In genomic region chr20:18225652-18226051, GRCh38 we compare ENCODE assay signal across 13 cellular contexts.
DNase-seq lines count a peak whose midpoint lies in the region; ATAC-seq and TF ChIP-seq lines count a peak whose summit lies in the region.
"Had no signal": no experiment of that assay in that cellular context is flagged by ENCODE, and none has a peak within 500 bp of the region (broad histone marks: within the 10 kb centered on the region; RNA-seq: fewer than 3 reads in every experiment).

No MANE protein-coding gene starts in this region.

- H4K8ac ChIP-seq in neuronal stem cell (ENCODE audit: low read depth, low read length) = no peak overlapping the region

- H2BK12ac ChIP-seq in neuronal stem cell (ENCODE audit: low read length) = no peak overlapping the region

- H3K27ac ChIP-seq in C4-2B = peak overlapping the region; percentile 2; the same call in 1 of the 2 replicates
- H3K27ac ChIP-seq in adrenal gland = peak overlapping the region in 4 of 5 donors; percentile 22 to 78 (median 59)
- H3K27ac ChIP-seq in esophagus squamous epithelium = peak overlapping the region in 3 of 4 donors; percentile 43 to 64 (median 48)
- peak overlapping the region; percentile 70 for H3K27ac ChIP-seq in neuronal stem cell (replicated peaks; ENCODE audit: low read length)
- H3K27ac ChIP-seq: left lung had no signal

- H3K4me3 Mint-ChIP-seq in activated CD4-positive, alpha-beta T cell treated with anti-CD3 and anti-CD28 coated beads, Interleukin-2, amount 10 ng/mL, durations not matched to agents 24 days and 14 days = no peak overlapping the region

- no peaks in the 10 kb centered on the region for H3K36me3 Mint-ChIP-seq in activated CD4-positive, alpha-beta T cell treated with anti-CD3 and anti-CD28 coated beads, Interleukin-2, amount 10 ng/mL, durations not matched to agents 24 days and 14 days (ENCODE audit: low read depth)

- H3K4ac ChIP-seq in neuronal stem cell (ENCODE audit: low read length) = no peak overlapping the region

- no peaks in the 10 kb centered on the region for H3K4me1 Mint-ChIP-seq in activated CD4-positive, alpha-beta T cell treated with anti-CD3 and anti-CD28 coated beads, Interleukin-2, amount 10 ng/mL, durations not matched to agents 24 days and 14 days

- TF ChIP-seq POLR2A in adrenal gland (IDR thresholded peaks at IDR 0.05) = no peak
- no peak for TF ChIP-seq POLR2A in esophagus squamous epithelium (IDR thresholded peaks at IDR 0.05)

- no peak overlapping the region for H2BK15ac ChIP-seq in neuronal stem cell (ENCODE audit: low read length)

- no peak overlapping the region for H2AK5ac ChIP-seq in neuronal stem cell (ENCODE audit: low read depth, low read length)

- H3K18ac ChIP-seq in neuronal stem cell (ENCODE audit: low read length) = no peak overlapping the region

- 30 to 54% (median 44%) methylated on average over 4 of the region's 4 CpGs for WGBS in adrenal gland, 4 donors
- WGBS in esophagus squamous epithelium, 2 donors = 21 to 33% methylated on average over 4 of the region's 4 CpGs
- WGBS in neuronal stem cell (ENCODE audit: extremely low coverage in 2 of 2, insufficient read length in 2 of 2, insufficient replicate concordance in 1 of 2), 2 donors = no CpG with 5 or more reads among the region's 4 CpGs

- H3K36me3 ChIP-seq in adrenal gland (replicated peaks in 1 of 2) = no peaks in the 10 kb centered on the region
- H3K36me3 ChIP-seq in esophagus squamous epithelium = no peaks in the 10 kb centered on the region
- no peaks in the 10 kb centered on the region for H3K36me3 ChIP-seq in neuronal stem cell (replicated peaks in 1 of 2; ENCODE audit: control insufficient read depth in 2 of 2, insufficient read depth in 2 of 2, low read length in 2 of 2)
- H3K36me3 ChIP-seq: left lung had no signal

- DNase-seq in adrenal gland (no peak), esophagus squamous epithelium (lab: John Stamatoyannopoulos, UW) (no peak), neuronal stem cell (ENCODE audit: low spot score) (no peak), hepatic stellate cell (ENCODE audit: low spot score) (no peak)
- DNase-seq in activated CD4-positive, alpha-beta T cell treated with anti-CD3 and anti-CD28 coated beads, Interleukin-2, amount 10 ng/mL, durations not matched to agents 24 days and 14 days = no peak
- DNase-seq: activated CD4-positive, alpha-beta T cell treated with anti-CD3 and anti-CD28 coated beads, Interleukin-2, amount 50 U/mL, for 4 hours; activated effector memory CD4-positive, alpha-beta T cell treated with Interleukin-2 at 50 U/mL for 16 hours; left lung; NCI-H1105 treated with DMSO at 0.1 percent for 48 hours; T-helper 9 cell had no signal

- peaks cover 17% of the 10 kb centered on the region for H3K27me3 Mint-ChIP-seq in activated CD4-positive, alpha-beta T cell treated with anti-CD3 and anti-CD28 coated beads, Interleukin-2, amount 10 ng/mL, durations not matched to agents 24 days and 14 days

- ATAC-seq in HG03439 (IDR thresholded peaks at IDR 0.05; ENCODE audit: unreplicated experiment) (no peak), GM19455 (IDR thresholded peaks at IDR 0.05; ENCODE audit: unreplicated experiment) (no peak)

- H3K9me3 ChIP-seq in adrenal gland (replicated peaks in 1 of 3) = no peaks in the 10 kb centered on the region
- H3K9me3 ChIP-seq in esophagus squamous epithelium = no peaks in the 10 kb centered on the region
- H3K9me3 ChIP-seq in neuronal stem cell (replicated peaks in 1 of 2; ENCODE audit: control insufficient read depth in 2 of 2, insufficient read depth in 1 of 2, low read depth in 1 of 2, low read length in 2 of 2) = peaks cover 2 to 12% of the 10 kb centered on the region in 2 donors
- H3K9me3 ChIP-seq: left lung had no signal

- H3K79me1 ChIP-seq in neuronal stem cell (ENCODE audit: low read depth, low read length) = no peaks in the 10 kb centered on the region

- no peak overlapping the region for H3K23ac ChIP-seq in neuronal stem cell (ENCODE audit: low read depth, low read length, poor library complexity)

- no peak overlapping the region for H3K4me2 ChIP-seq in neuronal stem cell (ENCODE audit: insufficient read depth, low read length, poor library complexity, severe bottlenecking)

- no peak overlapping the region for H3K27ac Mint-ChIP-seq in activated CD4-positive, alpha-beta T cell treated with anti-CD3 and anti-CD28 coated beads, Interleukin-2, amount 10 ng/mL, durations not matched to agents 24 days and 14 days

- intact Hi-C loops in adrenal gland (cut with DNase I) (no loop called here), esophagus squamous epithelium (cut with DNase I) (no loop called here)
- intact Hi-C loops in activated CD4-positive, alpha-beta T cell treated with anti-CD3 and anti-CD28 coated beads, Interleukin-2, amount 10 ng/mL, durations not matched to agents 24 days and 14 days (cut with micrococcal nuclease) = no loop called here

- H2BK5ac ChIP-seq in neuronal stem cell (ENCODE audit: low read length) = no peak overlapping the region

- H3K4me3 ChIP-seq in adrenal gland = peak overlapping the region in 1 of 4 donors; percentile 25
- H3K4me3 ChIP-seq in esophagus squamous epithelium = no peak overlapping the region
- no peak overlapping the region for H3K4me3 ChIP-seq in neuronal stem cell (ENCODE audit: low read length in 2 of 2)
- H3K4me3 ChIP-seq: left lung had no signal

- H3K14ac ChIP-seq in neuronal stem cell (ENCODE audit: low read length) = no peak overlapping the region

- peaks cover 17% of the 10 kb centered on the region in 2 donors for H3K4me1 ChIP-seq in adrenal gland (replicated peaks in 1 of 2)
- H3K4me1 ChIP-seq in esophagus squamous epithelium = peaks cover 0 to 22% (median 14%) of the 10 kb centered on the region in 3 donors
- H3K4me1 ChIP-seq in neuronal stem cell (ENCODE audit: control insufficient read depth in 2 of 2, insufficient read depth in 1 of 2, low read depth in 1 of 2, low read length in 2 of 2) = peaks cover 14 to 22% of the 10 kb centered on the region in 2 donors

- no peak overlapping the region for H3K9ac ChIP-seq in neuronal stem cell (ENCODE audit: low read depth, low read length, poor library complexity)

- H2BK120ac ChIP-seq in neuronal stem cell (ENCODE audit: low read depth, low read length) = no peak overlapping the region

- H2AFZ ChIP-seq in neuronal stem cell (ENCODE audit: low read length) = no peak overlapping the region

- TF ChIP-seq CTCF in C4-2B (conservative IDR thresholded peaks at IDR 0.05) (no peak), adrenal gland (IDR thresholded peaks at IDR 0.05) (no peak), esophagus squamous epithelium (IDR thresholded peaks at IDR 0.05) (no peak)

- H3K9me3 Mint-ChIP-seq in activated CD4-positive, alpha-beta T cell treated with anti-CD3 and anti-CD28 coated beads, Interleukin-2, amount 10 ng/mL, durations not matched to agents 24 days and 14 days = no peaks in the 10 kb centered on the region

- no peak overlapping the region for H4K91ac ChIP-seq in neuronal stem cell (ENCODE audit: low read depth, low read length, poor library complexity)

- H3K27me3 ChIP-seq in adrenal gland (no peaks in the 10 kb centered on the region), esophagus squamous epithelium (no peaks in the 10 kb centered on the region), neuronal stem cell (ENCODE audit: control insufficient read depth in 3 of 3, insufficient read depth in 3 of 3, low read depth in 1 of 3, low read length in 3 of 3) (peaks cover 0 to 45% (median 0%) of the 10 kb centered on the region in 3 experiments)
- H3K27me3 ChIP-seq: left lung had no signal

Comparison
In these comparisons a context has a peak if more than half of its experiments do, and no peak if none do; other contexts are left out.
1. H3K27ac ChIP-seq: peak in every context shown above with its lines; median percentile 70 in neuronal stem cell; 59 in adrenal gland; 48 in esophagus squamous epithelium; 2 in C4-2B.